Comparison of ENCODE assay signal across 1 cellular context in genomic region chr19:3270908-3271307, GRCh38.
TF ChIP-seq lines count a peak whose summit lies in the region.

No MANE protein-coding gene starts in this region.

TF ChIP-seq in GM23338, 12 proteins besides CTCF, POLR2A, EP300 and RAD21 (continued from another document):
- TF ChIP-seq ZNF462 (CRISPR knock-in tag; IDR thresholded peaks at IDR 0.05) (no peak), CREB1 (CRISPR knock-in tag; IDR thresholded peaks at IDR 0.05; ENCODE audit: low read depth) (no peak), REST (IDR thresholded peaks at IDR 0.05; ENCODE audit: unreplicated experiment) (no peak), POLR2AphosphoS5 (IDR thresholded peaks at IDR 0.05; ENCODE audit: low read depth) (no peak), JUNB (IDR thresholded peaks at IDR 0.05; ENCODE audit: unreplicated experiment) (no peak), ZNF114 (CRISPR knock-in tag; IDR thresholded peaks at IDR 0.05) (no peak), EZH2phosphoT487 (IDR thresholded peaks at IDR 0.05; ENCODE audit: unreplicated experiment) (no peak)
TF ChIP-seq in GM23338: peak in this region for 0.
